In genomic region chr11:100177651-100178050, GRCh38 we compare ENCODE assay signal across 7 cellular contexts.
"Had no signal": no experiment of that assay in that cellular context is flagged by ENCODE, and none has a peak within 500 bp of the region (broad histone marks: within the 10 kb centered on the region; RNA-seq: fewer than 3 reads in every experiment).

No MANE protein-coding gene starts in this region.

- DNase-seq: GDM1, GF-D8 had no signal

- FAIRE-seq: G401.6, GM12891, GM12892, GM18507, GM19239 had no signal
